In the genomic region with DNA sequence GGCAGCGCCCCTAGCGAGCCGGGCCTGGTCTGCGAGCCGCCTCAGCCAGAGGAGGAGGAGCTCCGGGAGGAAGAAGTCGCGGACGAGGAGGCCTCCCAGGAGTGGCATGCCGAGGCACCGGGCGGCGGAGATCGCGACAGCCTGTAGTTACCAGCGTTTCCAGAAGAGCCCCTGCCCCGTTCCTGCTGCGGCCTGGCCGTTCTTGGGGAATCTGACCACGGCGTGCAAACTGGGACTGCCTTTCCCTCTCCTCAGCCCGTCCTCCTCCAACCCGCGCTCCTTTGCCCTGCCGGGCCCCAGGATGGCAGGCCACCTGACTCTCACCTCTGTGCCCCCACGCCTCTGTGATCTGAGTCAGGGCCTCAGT, we compare ENCODE assay signal across 21 cellular contexts. TPM values are rescaled to one million over a fixed set of nuclear protein-coding genes. Genes with fewer than 3 reads are reported as not detected.
"Had no signal": no experiment of that assay in that cellular context is flagged by ENCODE, and none has a peak within 500 bp of the region (broad histone marks: within the 10 kb centered on the region; RNA-seq: fewer than 3 reads in every experiment).

No MANE protein-coding gene starts in this region.

- H3K36me3 ChIP-seq: heart left ventricle, sigmoid colon, stomach, thyroid gland had no signal

- H3K27me3 ChIP-seq: heart left ventricle, sigmoid colon, stomach, thyroid gland had no signal

- H2AFZ ChIP-seq: parathyroid adenoma had no signal

- H3K4me1 ChIP-seq: heart left ventricle, parathyroid adenoma, sigmoid colon, stomach, thyroid gland had no signal

- DNase-seq: cortex of kidney; effector CD8-positive, alpha-beta T cell; hippocampal formation; mesendoderm; naive B cell; sigmoid colon; stimulated activated naive CD4-positive, alpha-beta T cell; stomach; substantia nigra; thyroid gland had no signal

- H3K27ac ChIP-seq: dorsolateral prefrontal cortex, heart left ventricle, parathyroid adenoma, sigmoid colon, skin epidermis, stomach, thyroid gland had no signal

- ATAC-seq: esophagus mucosa, left lobe of liver had no signal

- H3K9ac ChIP-seq: parathyroid adenoma had no signal

- H3K4me3 ChIP-seq: dorsolateral prefrontal cortex, heart left ventricle, lung, sigmoid colon, skin epidermis, stomach, thyroid gland had no signal

- H3K9me3 ChIP-seq: heart left ventricle, sigmoid colon, thyroid gland had no signal

RNA-seq across cellular contexts. Expression of a gene that starts 0.8 kb away (rescaled TPM):
- total RNA-seq: esophagus mucosa, fibroblast of lung, glomerular endothelial cell, heart left ventricle, left lobe of liver, lung, omental fat pad, pulmonary artery endothelial cell, sigmoid colon, stomach had no signal
- polyA plus RNA-seq: fibroblast of lung, heart left ventricle, lung, sigmoid colon, stomach had no signal
